In genomic region chr3:161322781-161323568, GRCh38 we compare ENCODE assay signal across 1 cellular context.
TF ChIP-seq lines count a peak whose summit lies in the region.

No MANE protein-coding gene starts in this region.

TF ChIP-seq in HepG2, 621 proteins besides CTCF, POLR2A, EP300 and RAD21 (continued from another document and continues in another):
- TF ChIP-seq ZFP36 (IDR thresholded peaks at IDR 0.05; ENCODE audit: borderline replicate concordance, low read depth, low read length, partially characterized antibody): no peak
- TF ChIP-seq EED (CRISPR knock-in tag; IDR thresholded peaks at IDR 0.05): no peak
- TF ChIP-seq ZNF331 (CRISPR knock-in tag; IDR thresholded peaks at IDR 0.05): 0 out of 2 replicates have a peak, but pooled peaks have one; percentile 18
- no peak for TF ChIP-seq MIXL1 (CRISPR knock-in tag; IDR thresholded peaks at IDR 0.05)
- TF ChIP-seq ZNF780A (CRISPR knock-in tag; IDR thresholded peaks at IDR 0.05): no peak
- TF ChIP-seq ZBTB1 (CRISPR knock-in tag; IDR thresholded peaks at IDR 0.05; ENCODE audit: borderline replicate concordance): no peak
- TF ChIP-seq ZNF354B (CRISPR knock-in tag; IDR thresholded peaks at IDR 0.05): no peak
- no peak for TF ChIP-seq RORA (CRISPR knock-in tag; IDR thresholded peaks at IDR 0.05)
- no peak for TF ChIP-seq ZBTB26 (CRISPR knock-in tag; IDR thresholded peaks at IDR 0.05; ENCODE audit: borderline replicate concordance)
- TF ChIP-seq ZNF549 (CRISPR knock-in tag; IDR thresholded peaks at IDR 0.05): no peak
- TF ChIP-seq THAP7 (CRISPR knock-in tag; IDR thresholded peaks at IDR 0.05): no peak
- no peak for TF ChIP-seq ZNF207 (IDR thresholded peaks at IDR 0.05; ENCODE audit: borderline replicate concordance)
- TF ChIP-seq ZNF589 (CRISPR knock-in tag; conservative IDR thresholded peaks at IDR 0.05): no peak
- TF ChIP-seq ZNF558 (CRISPR knock-in tag; IDR thresholded peaks at IDR 0.05; ENCODE audit: borderline replicate concordance): no peak
- TF ChIP-seq NFIC (IDR thresholded peaks at IDR 0.05; ENCODE audit: low read length): peak; percentile 87
- TF ChIP-seq MNT (IDR thresholded peaks at IDR 0.05): no peak
- no peak for TF ChIP-seq SMC3 (IDR thresholded peaks at IDR 0.05; ENCODE audit: low read length)
- no peak for TF ChIP-seq ZNF33B (CRISPR knock-in tag; IDR thresholded peaks at IDR 0.05)
- no peak for TF ChIP-seq MYPOP (CRISPR knock-in tag; IDR thresholded peaks at IDR 0.05)
- TF ChIP-seq NFKB2 (CRISPR knock-in tag; IDR thresholded peaks at IDR 0.05; ENCODE audit: borderline replicate concordance): no peak
- TF ChIP-seq PATZ1 (CRISPR knock-in tag; IDR thresholded peaks at IDR 0.05): no peak
- no peak for TF ChIP-seq ZNF557 (CRISPR knock-in tag; IDR thresholded peaks at IDR 0.05)
- TF ChIP-seq ZNF883 (CRISPR knock-in tag; IDR thresholded peaks at IDR 0.05; ENCODE audit: not compliant biosample characterization): no peak
- TF ChIP-seq ZNF350 (CRISPR knock-in tag; IDR thresholded peaks at IDR 0.05; ENCODE audit: borderline replicate concordance, low read depth): no peak
- TF ChIP-seq ZNF574 (CRISPR knock-in tag; IDR thresholded peaks at IDR 0.05): no peak
- TF ChIP-seq RNF219 (CRISPR knock-in tag; IDR thresholded peaks at IDR 0.05): no peak
- TF ChIP-seq ZBTB37 (CRISPR knock-in tag; IDR thresholded peaks at IDR 0.05): no peak
- no peak for TF ChIP-seq RFX3 (CRISPR knock-in tag; IDR thresholded peaks at IDR 0.05)
- TF ChIP-seq ZNF160 (CRISPR knock-in tag; IDR thresholded peaks at IDR 0.05): no peak
- TF ChIP-seq ZNF468 (CRISPR knock-in tag; IDR thresholded peaks at IDR 0.05): no peak
- no peak for TF ChIP-seq ZNF382 (CRISPR knock-in tag; IDR thresholded peaks at IDR 0.05; ENCODE audit: borderline replicate concordance)
- TF ChIP-seq FOXJ3 (CRISPR knock-in tag; IDR thresholded peaks at IDR 0.05; ENCODE audit: borderline replicate concordance): peak; percentile 82; the same call in 1 of the 2 replicates
- no peak for TF ChIP-seq JDP2 (CRISPR knock-in tag; IDR thresholded peaks at IDR 0.05; ENCODE audit: borderline replicate concordance)
- no peak for TF ChIP-seq ZUFSP (CRISPR knock-in tag; IDR thresholded peaks at IDR 0.05; ENCODE audit: borderline replicate concordance)
- TF ChIP-seq ZNF781 (CRISPR knock-in tag; IDR thresholded peaks at IDR 0.05; ENCODE audit: borderline replicate concordance, not compliant biosample characterization): no peak
- TF ChIP-seq ZC3H13 (CRISPR knock-in tag; IDR thresholded peaks at IDR 0.05): no peak
- no peak for TF ChIP-seq ZBTB7B (CRISPR knock-in tag; IDR thresholded peaks at IDR 0.05)
- TF ChIP-seq DMAP1 (CRISPR knock-in tag; IDR thresholded peaks at IDR 0.05): no peak
- TF ChIP-seq ARNTL (CRISPR knock-in tag; IDR thresholded peaks at IDR 0.05): no peak
- no peak for TF ChIP-seq ATF7-NPFF (CRISPR knock-in tag; IDR thresholded peaks at IDR 0.05; ENCODE audit: low read depth)
- no peak for TF ChIP-seq ZFP91 (CRISPR knock-in tag; IDR thresholded peaks at IDR 0.05; ENCODE audit: borderline replicate concordance)
- TF ChIP-seq SCMH1 (CRISPR knock-in tag; IDR thresholded peaks at IDR 0.05; ENCODE audit: borderline replicate concordance): no peak
- no peak for TF ChIP-seq ZFYVE20 (CRISPR knock-in tag; IDR thresholded peaks at IDR 0.05; ENCODE audit: borderline replicate concordance, low read depth)
- no peak for TF ChIP-seq GTF3A (CRISPR knock-in tag; conservative IDR thresholded peaks at IDR 0.05)
- TF ChIP-seq ZNF75D (CRISPR knock-in tag; IDR thresholded peaks at IDR 0.05; ENCODE audit: borderline replicate concordance): no peak
- no peak for TF ChIP-seq MAF1 (CRISPR knock-in tag; IDR thresholded peaks at IDR 0.05; ENCODE audit: borderline replicate concordance)
- TF ChIP-seq ZNF83 (CRISPR knock-in tag; IDR thresholded peaks at IDR 0.05; ENCODE audit: borderline replicate concordance): no peak
- TF ChIP-seq SP5 (CRISPR knock-in tag; IDR thresholded peaks at IDR 0.05; ENCODE audit: borderline replicate concordance, low read depth): no peak
- TF ChIP-seq ZNF614 (CRISPR knock-in tag; IDR thresholded peaks at IDR 0.05; ENCODE audit: borderline replicate concordance): no peak
- TF ChIP-seq SIN3B (IDR thresholded peaks at IDR 0.05; ENCODE audit: low read length): no peak
- TF ChIP-seq ZNF343 (CRISPR knock-in tag; IDR thresholded peaks at IDR 0.05): no peak
- TF ChIP-seq KDM2A (CRISPR knock-in tag; IDR thresholded peaks at IDR 0.05; ENCODE audit: borderline replicate concordance, low read depth): no peak
- no peak for TF ChIP-seq ZNF660 (CRISPR knock-in tag; IDR thresholded peaks at IDR 0.05; ENCODE audit: borderline replicate concordance, low read depth)
- TF ChIP-seq CHCHD3 (CRISPR knock-in tag; IDR thresholded peaks at IDR 0.05): no peak
- no peak for TF ChIP-seq MAX (IDR thresholded peaks at IDR 0.05)
- TF ChIP-seq BRCA1 (CRISPR knock-in tag; IDR thresholded peaks at IDR 0.05): no peak
- TF ChIP-seq ZNF292 (CRISPR knock-in tag; IDR thresholded peaks at IDR 0.05; ENCODE audit: borderline replicate concordance, low read depth): no peak
